Comparison of ENCODE assay signal across 11 cellular contexts in the genomic region with DNA sequence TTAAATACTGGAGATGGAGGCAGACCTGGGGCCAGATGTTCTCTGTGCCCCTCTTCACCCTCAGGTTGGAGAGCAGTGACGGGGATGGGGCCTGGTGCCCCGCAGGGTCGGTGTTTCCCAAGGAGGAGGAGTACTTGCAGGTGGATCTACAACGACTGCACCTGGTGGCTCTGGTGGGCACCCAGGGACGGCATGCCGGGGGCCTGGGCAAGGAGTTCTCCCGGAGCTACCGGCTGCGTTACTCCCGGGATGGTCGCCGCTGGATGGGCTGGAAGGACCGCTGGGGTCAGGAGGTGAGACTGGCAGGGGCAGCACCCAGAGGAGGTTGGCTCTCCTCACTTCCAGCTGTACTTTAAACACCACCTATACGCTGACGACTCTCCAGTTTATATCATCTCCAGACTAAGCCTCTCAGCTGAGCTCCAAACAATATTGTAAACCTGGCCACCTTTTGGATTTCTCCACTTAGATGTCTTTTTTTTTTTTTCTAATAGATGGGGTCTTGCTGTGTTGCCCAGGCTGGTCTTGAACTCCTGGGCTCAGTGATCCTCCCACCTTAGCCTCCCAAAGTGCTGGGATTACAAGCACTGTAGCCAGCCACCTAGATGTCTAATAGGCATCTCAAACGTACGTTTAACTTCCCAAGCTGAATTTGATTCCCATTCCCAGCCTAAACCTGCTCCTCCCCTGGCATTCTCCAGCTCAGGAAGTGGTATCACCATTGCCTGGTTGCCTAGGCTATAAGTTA. TPM values are rescaled to one million over a fixed set of nuclear protein-coding genes. Genes with fewer than 3 reads are reported as not detected.
DNase-seq lines count a peak whose midpoint lies in the region; ATAC-seq and TF ChIP-seq lines count a peak whose summit lies in the region.
"Had no signal": no experiment of that assay in that cellular context is flagged by ENCODE, and none has a peak within 500 bp of the region (broad histone marks: within the 10 kb centered on the region; RNA-seq: fewer than 3 reads in every experiment).

No MANE protein-coding gene starts in this region.

- H2AFZ ChIP-seq in GM23248, result no peak overlapping the region

- no peaks in the 10 kb centered on the region for H3K36me3 ChIP-seq in GM23248 (ENCODE audit: low read depth)
- H3K36me3 ChIP-seq in CD8-positive, alpha-beta memory T cell (ENCODE audit: insufficient read depth, low read length), result no peaks in the 10 kb centered on the region

- H3K36me3 Mint-ChIP-seq in brain, result peaks cover 55% of the 10 kb centered on the region
- H3K36me3 Mint-ChIP-seq in osteocyte (ENCODE audit: unreplicated experiment), result peaks cover 29% of the 10 kb centered on the region
- H3K36me3 Mint-ChIP-seq in CD8-positive, alpha-beta memory T cell, result peaks cover 0 to 21% (median 6%) of the 10 kb centered on the region in 3 donors

- no peaks in the 10 kb centered on the region for H3K9me2 ChIP-seq in GM23248 (ENCODE audit: insufficient read depth)

- WGBS in GM23248 (ENCODE audit: low coverage in 1 of 2, low lambda C conversion rate in 2 of 2, missing lambda C conversion rate in 2 of 2), 2 experiments, result 83 to 85% methylated on average over 13 to 17 of the region's 17 CpGs

- ATAC-seq in GM18858 (IDR thresholded peaks at IDR 0.05; ENCODE audit: unreplicated experiment), result no peak
- ATAC-seq: gastroesophageal sphincter; stimulated activated naive CD8-positive, alpha-beta T cell treated with anti-CD3 and anti-CD28 coated beads, Interleukin-15, Interleukin-2, amounts not matched to agents 100 U/mL and 50 U/mL, for 24 hours had no signal

- H3K4me1 ChIP-seq in GM23248 (ENCODE audit: insufficient read depth), result peaks cover 35% of the 10 kb centered on the region
- H3K4me1 ChIP-seq in CD8-positive, alpha-beta memory T cell (ENCODE audit: insufficient read depth, low read length), result peaks cover 23% of the 10 kb centered on the region

- H3K79me2 ChIP-seq in GM23248 (ENCODE audit: insufficient read depth), result peaks cover 29% of the 10 kb centered on the region

- POLR2A ChIA-PET in CD8-positive, alpha-beta memory T cell (lab: Charles Lee), result interaction anchor here (0.9 kb wide), 1 partner anchor 274 kb away, joined by 5 read pairs; no protein-coding TSS in a partner anchor

- no peaks in the 10 kb centered on the region for H3K9me3 ChIP-seq in GM23248 (ENCODE audit: low read depth)
- no peaks in the 10 kb centered on the region for H3K9me3 ChIP-seq in CD8-positive, alpha-beta memory T cell (ENCODE audit: low read length)
- H3K9me3 ChIP-seq: gastroesophageal sphincter had no signal

- peak overlapping the region; percentile 14 to 63 (median 54) for H3K4me3 Mint-ChIP-seq in brain
- no peak overlapping the region for H3K4me3 Mint-ChIP-seq in osteocyte (ENCODE audit: unreplicated experiment)
- no peak overlapping the region for H3K4me3 Mint-ChIP-seq in CD8-positive, alpha-beta memory T cell
- H3K4me3 Mint-ChIP-seq: memory B cell; T-helper 2 cell treated with Interferon-gamma antibody and Interleukin-4, amounts not matched to agents 5 μg/mL and 100 μg/mL, for 36 hours had no signal

- TF ChIP-seq CTCF in brain (conservative IDR thresholded peaks at IDR 0.05) (no peak), osteocyte (IDR thresholded peaks at IDR 0.05) (no peak)

- H3K27me3 Mint-ChIP-seq in brain (peaks cover 7% of the 10 kb centered on the region), osteocyte (ENCODE audit: unreplicated experiment) (no peaks in the 10 kb centered on the region)
- peaks cover 0 to 4% of the 10 kb centered on the region in 2 donors for H3K27me3 Mint-ChIP-seq in CD8-positive, alpha-beta memory T cell
- H3K27me3 Mint-ChIP-seq: memory B cell had no signal

- in situ Hi-C loops in GM23248 (cut with MboI), result no loop called here

- DNase-seq in GM23248 (no peak), osteocyte (ENCODE audit: extremely low spot score, unreplicated experiment) (no peak), NCI-H446 (lab: John Stamatoyannopoulos, UW) (no peak)
- DNase-seq in CD8-positive, alpha-beta memory T cell, result no peak
- DNase-seq: cerebellar nuclear complex; stimulated activated naive CD8-positive, alpha-beta T cell treated with anti-CD3 and anti-CD28 coated beads, Interleukin-15, Interleukin-2, amounts not matched to agents 100 U/mL and 50 U/mL, for 24 hours had no signal

- H3K4me1 Mint-ChIP-seq in brain (peaks cover 60% of the 10 kb centered on the region), osteocyte (ENCODE audit: unreplicated experiment) (peaks cover 53% of the 10 kb centered on the region)
- peaks cover 18 to 23% (median 19%) of the 10 kb centered on the region in 3 donors for H3K4me1 Mint-ChIP-seq in CD8-positive, alpha-beta memory T cell

- no peak overlapping the region for H3K4me2 ChIP-seq in GM23248 (ENCODE audit: unreplicated experiment)

- 0 out of 2 replicates have a peak overlapping the region, but pooled peaks have one; percentile 67 for H3K9ac ChIP-seq in GM23248

- CTCF ChIA-PET in CD8-positive, alpha-beta memory T cell (lab: Charles Lee), result interaction anchor here (0.6 to 1.8 kb wide), 5 partner anchors 18 to 190 kb away, joined by 3 to 4 read pairs (median 3); partner anchors contain the start of gene GTF2H4

- H4K20me1 ChIP-seq in GM23248 (ENCODE audit: insufficient read depth), result no peaks in the 10 kb centered on the region

- H3K27ac ChIP-seq in GM23248, result no peak overlapping the region
- H3K27ac ChIP-seq in CD8-positive, alpha-beta memory T cell (ENCODE audit: low read depth, low read length), result no peak overlapping the region
- H3K27ac ChIP-seq: gastroesophageal sphincter had no signal

- peaks cover 25% of the 10 kb centered on the region for H3F3A ChIP-seq in GM23248 (ENCODE audit: insufficient read depth)

- H3K27ac Mint-ChIP-seq in brain, result peak overlapping the region; percentile 95 to 99 (median 97)
- peak overlapping the region; percentile 94 for H3K27ac Mint-ChIP-seq in osteocyte (ENCODE audit: unreplicated experiment)
- no peak overlapping the region for H3K27ac Mint-ChIP-seq in CD8-positive, alpha-beta memory T cell
- H3K27ac Mint-ChIP-seq: memory B cell; T-helper 2 cell treated with Interferon-gamma antibody and Interleukin-4, amounts not matched to agents 5 μg/mL and 100 μg/mL, for 36 hours had no signal

- H3K9me3 Mint-ChIP-seq in brain (no peaks in the 10 kb centered on the region), osteocyte (ENCODE audit: unreplicated experiment) (no peaks in the 10 kb centered on the region)
- no peaks in the 10 kb centered on the region for H3K9me3 Mint-ChIP-seq in CD8-positive, alpha-beta memory T cell
- H3K9me3 Mint-ChIP-seq: memory B cell; T-helper 2 cell treated with Interferon-gamma antibody and Interleukin-4, amounts not matched to agents 5 μg/mL and 100 μg/mL, for 36 hours had no signal

- no peak overlapping the region for H3K4me3 ChIP-seq in GM23248
- no peak overlapping the region for H3K4me3 ChIP-seq in CD8-positive, alpha-beta memory T cell (ENCODE audit: low read length)
- H3K4me3 ChIP-seq: gastroesophageal sphincter had no signal

- no peaks in the 10 kb centered on the region for H3K27me3 ChIP-seq in GM23248 (replicated peaks; ENCODE audit: insufficient read depth)
- H3K27me3 ChIP-seq in CD8-positive, alpha-beta memory T cell (ENCODE audit: insufficient read depth, low read length, poor library complexity, severe bottlenecking), result no peaks in the 10 kb centered on the region
- H3K27me3 ChIP-seq: gastroesophageal sphincter had no signal

RNA-seq across cellular contexts. Expression of gene DDR1, which starts 5.0 kb away (rescaled TPM):
- 23.1 and 27.0 TPM in 2 replicates for total RNA-seq in GM23248 (2014; rRNA removed; shearing (Covaris generic))
- polyA plus RNA-seq in GM23248 (2016; fragmentation: Nextera tagmentation; extraction: Ambion mirVana), result 16.9 and 17.5 TPM in 2 replicates
- 221 TPM for polyA plus RNA-seq in brain (ENCODE audit: insufficient read depth, low read depth, low replicate concordance)
- total RNA-seq in osteocyte, result 130 and 146 TPM in 2 replicates
- 10 to 100 TPM; 10.1 to 10.5 TPM for total RNA-seq in CD8-positive, alpha-beta memory T cell
- 1.2 TPM for polyA plus RNA-seq in CD8-positive, alpha-beta memory T cell

RNA-seq across cellular contexts. Expression of gene GTF2H4, which starts 18.7 kb away (rescaled TPM):
- total RNA-seq in GM23248 (2014; rRNA removed; shearing (Covaris generic)), result 12.8 and 21.7 TPM in 2 replicates
- polyA plus RNA-seq in GM23248 (2016; fragmentation: Nextera tagmentation; extraction: Ambion mirVana), result 5.3 and 5.4 TPM in 2 replicates
- polyA plus RNA-seq in brain (ENCODE audit: insufficient read depth, low read depth, low replicate concordance), result 33.0 TPM
- total RNA-seq in osteocyte, result 35.5 and 39.3 TPM in 2 replicates
- total RNA-seq in CD8-positive, alpha-beta memory T cell, result 10 to 100 TPM; 48.2 to 55.3 TPM
- polyA plus RNA-seq in CD8-positive, alpha-beta memory T cell, result 7.5 TPM

RNA-seq across cellular contexts. Expression of gene VARS2, which starts 24.7 kb away (rescaled TPM):
- 11.9 and 20.8 TPM in 2 replicates for total RNA-seq in GM23248 (2014; rRNA removed; shearing (Covaris generic))
- polyA plus RNA-seq in GM23248 (2016; fragmentation: Nextera tagmentation; extraction: Ambion mirVana), result 8.5 and 9.9 TPM in 2 replicates
- 18.0 TPM for polyA plus RNA-seq in brain (ENCODE audit: insufficient read depth, low read depth, low replicate concordance)
- total RNA-seq in osteocyte, result 44.0 and 46.4 TPM in 2 replicates
- 10 to 100 TPM; 82.4 to 86.0 TPM for total RNA-seq in CD8-positive, alpha-beta memory T cell
- polyA plus RNA-seq in CD8-positive, alpha-beta memory T cell, result 16.2 TPM

RNA-seq across cellular contexts. Expression of gene SFTA2, which starts 42.7 kb away (rescaled TPM):
- total RNA-seq in GM23248 (2014; rRNA removed; shearing (Covaris generic)), result not detected in 2 replicates
- polyA plus RNA-seq in GM23248 (2016; fragmentation: Nextera tagmentation; extraction: Ambion mirVana), result not detected in 2 replicates
- not detected for polyA plus RNA-seq in brain (ENCODE audit: insufficient read depth, low read depth, low replicate concordance)
- not detected in 2 replicates for total RNA-seq in osteocyte
- total RNA-seq in CD8-positive, alpha-beta memory T cell, result not detected
- polyA plus RNA-seq in CD8-positive, alpha-beta memory T cell, result not detected
- total RNA-seq: gastroesophageal sphincter had no signal

RNA-seq across cellular contexts. Expression of gene MUCL3, which starts 51.5 kb away (rescaled TPM):
- total RNA-seq in GM23248 (2014; rRNA removed; shearing (Covaris generic)), result not detected in 2 replicates
- not detected in 2 replicates for polyA plus RNA-seq in GM23248 (2016; fragmentation: Nextera tagmentation; extraction: Ambion mirVana)
- not detected for polyA plus RNA-seq in brain (ENCODE audit: insufficient read depth, low read depth, low replicate concordance)
- not detected in 2 replicates for total RNA-seq in osteocyte
- not detected for total RNA-seq in CD8-positive, alpha-beta memory T cell
- polyA plus RNA-seq in CD8-positive, alpha-beta memory T cell, result not detected

Comparison
In these comparisons a context has a peak if more than half of its experiments do, and no peak if none do; other contexts are left out.
1. H3K27ac Mint-ChIP-seq: peak in brain (5 of 5) and osteocyte (single experiment); none in CD8-positive, alpha-beta memory T cell (0 of 8).
2. H3K4me3 Mint-ChIP-seq: peak in brain (5 of 5); none in osteocyte (single experiment) and CD8-positive, alpha-beta memory T cell (0 of 7).